23 cellular contexts compared by ENCODE assay signal in genomic region chr2:59093571-59093970, GRCh38.
DNase-seq lines count a peak whose midpoint lies in the region; ATAC-seq and TF ChIP-seq lines count a peak whose summit lies in the region.
"Had no signal": no experiment of that assay in that cellular context is flagged by ENCODE, and none has a peak within 500 bp of the region (broad histone marks: within the 10 kb centered on the region; RNA-seq: fewer than 3 reads in every experiment).

No MANE protein-coding gene starts in this region.

- no peak overlapping the region for H3K4me2 ChIP-seq in mammary epithelial cell (ENCODE audit: insufficient read depth, low read depth, low read length)
- H3K4me2 ChIP-seq: BLaER1 had no signal

- CTCF ChIA-PET in MCF 10A (lab: Yijun Ruan, JAX) (no interaction called here), mammary epithelial cell (lab: Charles Lee; ENCODE audit: low non-redundant PET) (no interaction called here)

- no peak for ATAC-seq in upper lobe of right lung

- no peak overlapping the region for H2AFZ ChIP-seq in mammary epithelial cell (ENCODE audit: low read depth, low read length)

- DNase-seq in MCF 10A (ENCODE audit: unreplicated experiment) (peak; percentile 25), mammary epithelial cell (no peak), RKO (ENCODE audit: low spot score) (peak; percentile 1), epithelial cell of esophagus (ENCODE audit: low read depth) (peak; percentile 56), foreskin melanocyte (no peak), upper lobe of right lung (no peak)
- DNase-seq in activated effector memory CD4-positive, alpha-beta T cell treated with Interleukin-2 at 50 U/mL for 16 hours: no peak
- DNase-seq: ACHN; BE2C; C1 segment of cervical spinal cord; CD4-positive, alpha-beta memory T cell; CD4-positive, CD25-positive, alpha-beta regulatory T cell; CD8-positive, alpha-beta memory T cell; COR-L47; DMS 273 treated with DMSO at 0.1 percent for 48 hours; DMS153; DMS53; DMS79; DND-41; GF-D8 had no signal

- no peaks in the 10 kb centered on the region for H4K20me1 ChIP-seq in mammary epithelial cell (ENCODE audit: insufficient read depth, low read length)
- H4K20me1 ChIP-seq: BLaER1 had no signal

- H3K4me1 ChIP-seq in mammary epithelial cell (ENCODE audit: insufficient read depth, low read length): no peaks in the 10 kb centered on the region
- H3K4me1 ChIP-seq in upper lobe of right lung: no peaks in the 10 kb centered on the region
- H3K4me1 ChIP-seq: BE2C, BLaER1 had no signal

- H3K27me3 Mint-ChIP-seq in MCF 10A (ENCODE audit: insufficient read depth, unreplicated experiment): no peaks in the 10 kb centered on the region
- H3K27me3 Mint-ChIP-seq: CD4-positive, alpha-beta memory T cell; CD4-positive, CD25-positive, alpha-beta regulatory T cell had no signal

- 34% methylated on average over 4 of the region's 4 CpGs for WGBS in mammary epithelial cell (ENCODE audit: low coverage, missing lambda C conversion rate)

- POLR2A ChIA-PET in MCF 10A (lab: Yijun Ruan, JAX): no interaction called here

- H3K4me3 ChIP-seq in mammary epithelial cell (replicated peaks in 1 of 3; ENCODE audit: insufficient read depth in 1 of 3, low read depth in 2 of 3, low read length in 3 of 3): no peak overlapping the region
- no peak overlapping the region for H3K4me3 ChIP-seq in epithelial cell of esophagus (ENCODE audit: low read length)
- no peak overlapping the region for H3K4me3 ChIP-seq in upper lobe of right lung
- H3K4me3 ChIP-seq: BLaER1 had no signal

- no peak overlapping the region for H3K9ac ChIP-seq in mammary epithelial cell (ENCODE audit: insufficient read depth, low read length)
- H3K9ac ChIP-seq: BLaER1 had no signal

- H3K4me1 Mint-ChIP-seq in MCF 10A (ENCODE audit: insufficient read depth, unreplicated experiment): no peaks in the 10 kb centered on the region
- H3K4me1 Mint-ChIP-seq: CD14-positive monocyte; CD4-positive, alpha-beta memory T cell; CD4-positive, CD25-positive, alpha-beta regulatory T cell; CD8-positive, alpha-beta memory T cell had no signal

- no peaks in the 10 kb centered on the region for H3K36me3 ChIP-seq in mammary epithelial cell (ENCODE audit: insufficient read depth, low read length)
- no peaks in the 10 kb centered on the region for H3K36me3 ChIP-seq in upper lobe of right lung
- H3K36me3 ChIP-seq: BE2C, BLaER1 had no signal

- peaks cover 16% of the 10 kb centered on the region for H3K9me3 Mint-ChIP-seq in MCF 10A (ENCODE audit: unreplicated experiment)

- intact Hi-C loops in MCF 10A (cut with micrococcal nuclease): no loop called here
- intact Hi-C loops in mammary epithelial cell (cut with micrococcal nuclease): no loop called here
- intact Hi-C loops in upper lobe of right lung (cut with DNase I): no loop called here

- dilution Hi-C loops in mammary epithelial cell (cut with HindIII; ENCODE audit: low sequenced_read_pairs): no loop called here

- no peaks in the 10 kb centered on the region for H3K9me3 ChIP-seq in mammary epithelial cell (replicated peaks; ENCODE audit: insufficient read depth, low read length)
- H3K9me3 ChIP-seq in upper lobe of right lung: peaks cover 3% of the 10 kb centered on the region
- H3K9me3 ChIP-seq: BE2C had no signal

- TF ChIP-seq CTCF in MCF 10A (IDR thresholded peaks at IDR 0.05; ENCODE audit: unreplicated experiment): no peak
- TF ChIP-seq CTCF in mammary epithelial cell (conservative IDR thresholded peaks at IDR 0.05 in 1 of 2, IDR thresholded peaks at IDR 0.05 in 1 of 2; ENCODE audit: extremely low read depth in 1 of 2, insufficient read depth in 1 of 2, low read depth in 1 of 2, low read length in 2 of 2): no peak
- no peak for TF ChIP-seq CTCF in epithelial cell of esophagus (IDR thresholded peaks at IDR 0.05; ENCODE audit: insufficient read depth, low read depth, low read length, missing control alignments)
- TF ChIP-seq CTCF in upper lobe of right lung (IDR thresholded peaks at IDR 0.05): no peak

- no peaks in the 10 kb centered on the region for H3K79me2 ChIP-seq in mammary epithelial cell (ENCODE audit: insufficient read depth, low read length)

- H3K36me3 Mint-ChIP-seq in MCF 10A (ENCODE audit: insufficient read depth, unreplicated experiment): no peaks in the 10 kb centered on the region
- H3K36me3 Mint-ChIP-seq: CD14-positive monocyte; CD4-positive, alpha-beta memory T cell; CD4-positive, CD25-positive, alpha-beta regulatory T cell; CD8-positive, alpha-beta memory T cell had no signal

- peak overlapping the region; percentile 31 for H3K27ac Mint-ChIP-seq in MCF 10A (ENCODE audit: low read depth, unreplicated experiment)
- H3K27ac Mint-ChIP-seq: CD14-positive monocyte; CD4-positive, alpha-beta memory T cell; CD4-positive, CD25-positive, alpha-beta regulatory T cell; CD8-positive, alpha-beta memory T cell had no signal

- no peak overlapping the region for H3K27ac ChIP-seq in mammary epithelial cell (ENCODE audit: insufficient read depth, low read depth, low read length)
- H3K27ac ChIP-seq in upper lobe of right lung: no peak overlapping the region
- H3K27ac ChIP-seq: 22Rv1, BLaER1 had no signal

- H3K27me3 ChIP-seq in mammary epithelial cell (ENCODE audit: insufficient read depth, low read length) (no peaks in the 10 kb centered on the region), upper lobe of right lung (no peaks in the 10 kb centered on the region)
- H3K27me3 ChIP-seq: BE2C, BLaER1 had no signal

- BruUV-seq in MCF 10A (replicated peaks; lab: Mats Ljungman, UMichigan) (no TSS peak), mammary epithelial cell (replicated peaks; lab: Mats Ljungman, UMichigan) (no TSS peak)

- in situ Hi-C loops in mammary epithelial cell (cut with MboI; ENCODE audit: low sequenced_read_pairs in 2 of 2): no loop called here

- no peak overlapping the region for H3K4me3 Mint-ChIP-seq in MCF 10A (ENCODE audit: unreplicated experiment)
- H3K4me3 Mint-ChIP-seq: CD14-positive monocyte; CD4-positive, alpha-beta memory T cell; CD4-positive, CD25-positive, alpha-beta regulatory T cell; CD8-positive, alpha-beta memory T cell had no signal

Comparison
In these comparisons a context has a peak if more than half of its experiments do, and no peak if none do; other contexts are left out.
1. DNase-seq: peak in MCF 10A (single experiment), RKO (single experiment) and epithelial cell of esophagus (single experiment); none in mammary epithelial cell (single experiment), foreskin melanocyte (single experiment), upper lobe of right lung (single experiment) and activated effector memory CD4-positive, alpha-beta T cell treated with Interleukin-2 at 50 U/mL for 16 hours (single experiment).